12 cellular contexts compared by ENCODE assay signal in the genomic region with DNA sequence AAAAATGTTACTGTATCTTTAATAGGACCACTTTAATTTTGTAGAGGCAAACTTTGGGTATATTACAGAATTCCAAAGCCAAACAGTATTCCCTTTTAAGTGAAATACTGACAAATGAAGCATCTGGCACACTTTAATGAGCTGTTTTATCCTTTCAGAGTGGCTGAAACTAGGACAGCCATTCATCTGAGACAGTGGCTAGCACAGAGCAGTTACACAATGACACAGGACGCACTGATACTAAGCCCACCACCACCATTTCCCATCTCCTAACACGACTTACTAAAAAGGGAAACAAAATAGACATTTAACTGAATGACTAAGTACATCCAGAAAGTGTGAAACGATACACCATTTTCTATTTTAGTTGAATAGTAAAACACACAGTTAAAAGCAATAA.
DNase-seq lines count a peak whose midpoint lies in the region; ATAC-seq, FAIRE-seq and TF ChIP-seq lines count a peak whose summit lies in the region.
"Had no signal": no experiment of that assay in that cellular context is flagged by ENCODE, and none has a peak within 500 bp of the region (broad histone marks: within the 10 kb centered on the region; RNA-seq: fewer than 3 reads in every experiment).

No MANE protein-coding gene starts in this region.

- H3K27me3 ChIP-seq in HUES64 (ENCODE audit: insufficient read depth, low read length) = no peaks in the 10 kb centered on the region
- H3K27me3 ChIP-seq in GM12878 (replicated peaks in 1 of 2; ENCODE audit: control insufficient read depth in 2 of 2, insufficient read depth in 2 of 2, low read length in 1 of 2) = no peaks in the 10 kb centered on the region
- no peaks in the 10 kb centered on the region for H3K27me3 ChIP-seq in suprapubic skin

- H3K4me2 ChIP-seq in GM12878 (ENCODE audit: control insufficient read depth, insufficient read depth) = no peak overlapping the region

- WGBS in HUES64 = 2% methylated on average over 3 of the region's 3 CpGs
- 3% methylated on average over 3 of the region's 3 CpGs for WGBS in GM12878 (ENCODE audit: insufficient coverage, insufficient replicate concordance, low lambda C conversion rate, missing lambda C conversion rate)
- WGBS in suprapubic skin = 43% methylated on average over 3 of the region's 3 CpGs

- DNase-seq in GM12878 (ENCODE audit: low read depth, low spot score) = no peak
- peak; percentile 37 for DNase-seq in inferior parietal cortex (ENCODE audit: extremely low spot score)
- no peak for DNase-seq in suprapubic skin (ENCODE audit: low spot score in 2 of 2)
- no peak for DNase-seq in activated CD4-positive, alpha-beta T cell treated with anti-CD3 and anti-CD28 coated beads for 48 hours
- no peak for DNase-seq in stimulated activated CD4-positive, alpha-beta T cell treated with anti-CD3 and anti-CD28 coated beads, Interleukin-4, amount 100 ng/mL, for 24 hours
- DNase-seq: COR-L47; effector CD8-positive, alpha-beta T cell; NCI-H2171; stimulated activated CD4-positive, alpha-beta T cell treated with anti-CD3 and anti-CD28 coated beads, Interleukin-2, amount 100 ng/mL, for 48 hours had no signal

- TF ChIP-seq EP300 in GM12878 (IDR thresholded peaks at IDR 0.05; ENCODE audit: borderline replicate concordance in 1 of 2, control insufficient read depth in 1 of 2, low read depth in 2 of 2, low read length in 2 of 2) = no peak
- TF ChIP-seq EP300 in suprapubic skin (IDR thresholded peaks at IDR 0.05) = no peak

- H3K4me3 ChIP-seq in HUES64 (ENCODE audit: low read length) = peak overlapping the region; percentile 73
- no peak overlapping the region for H3K4me3 ChIP-seq in GM12878
- no peak overlapping the region for H3K4me3 ChIP-seq in suprapubic skin
- H3K4me3 ChIP-seq: gastroesophageal sphincter had no signal

- H3K9ac ChIP-seq in HUES64 (ENCODE audit: low read depth, low read length) = peak overlapping the region; percentile 80
- H3K9ac ChIP-seq in GM12878 (ENCODE audit: control insufficient read depth, insufficient read depth, low read length) = no peak overlapping the region

- FAIRE-seq in GM12878 (lab: Jason Lieb, UNC) = no peak

- H3K79me2 ChIP-seq in GM12878 (ENCODE audit: control insufficient read depth, insufficient read depth, low read length) = no peaks in the 10 kb centered on the region

- H2AFZ ChIP-seq in GM12878 (ENCODE audit: control insufficient read depth, low read depth, low read length) = no peak overlapping the region

- SMC1A ChIA-PET in GM12878 (lab: Charles Lee; ENCODE audit: uncharacterized antibody, unreplicated experiment) = no interaction called here

- no TSS peak for BruUV-seq in GM12878 (replicated peaks; lab: Mats Ljungman, UMichigan)

- peak; percentile 83 for ATAC-seq in GM12878
- ATAC-seq in GM21717 (IDR thresholded peaks at IDR 0.05; ENCODE audit: unreplicated experiment) = no peak
- ATAC-seq: gastroesophageal sphincter had no signal

- TF ChIP-seq POLR2A in GM12878 (IDR thresholded peaks at IDR 0.05; ENCODE audit: low read depth, low read length) (no peak), suprapubic skin (IDR thresholded peaks at IDR 0.05) (no peak)

- H4K20me1 ChIP-seq in GM12878 (ENCODE audit: control insufficient read depth, insufficient read depth) = no peaks in the 10 kb centered on the region

- intact Hi-C loops in GM12878 (cut with micrococcal nuclease; ENCODE audit: unreplicated experiment) = no loop called here

- H3K27ac ChIP-seq in HUES64 (ENCODE audit: low read depth, low read length) = peak overlapping the region; percentile 96
- H3K27ac ChIP-seq in GM12878 (ENCODE audit: control insufficient read depth, insufficient read depth) = no peak overlapping the region
- H3K27ac ChIP-seq in suprapubic skin = peak overlapping the region; percentile 83
- H3K27ac ChIP-seq: gastroesophageal sphincter had no signal

- CTCF ChIA-PET in GM12878 (lab: Yijun Ruan, JAX) = interaction anchor here (1.6 kb wide), 1 partner anchor 987 kb away, joined by 3 read pairs; no protein-coding TSS in a partner anchor

- RAD21 ChIA-PET in GM12878 (lab: Charles Lee; ENCODE audit: unreplicated experiment) = no interaction called here

- TF ChIP-seq RAD21 in GM12878 (IDR thresholded peaks at IDR 0.05; ENCODE audit: insufficient read depth, low read depth, low read length) = no peak

- peaks cover 62% of the 10 kb centered on the region for H3K4me1 ChIP-seq in HUES64 (ENCODE audit: insufficient read depth, low read length)
- H3K4me1 ChIP-seq in GM12878 (ENCODE audit: control insufficient read depth, insufficient read depth, low read length) = no peaks in the 10 kb centered on the region
- H3K4me1 ChIP-seq in suprapubic skin = peaks cover 30% of the 10 kb centered on the region

- POLR2A ChIA-PET in GM12878 (lab: Charles Lee) = no interaction called here

- H3K36me3 ChIP-seq in HUES64 (ENCODE audit: insufficient read depth, low read length) (peaks cover 14% of the 10 kb centered on the region; the same call in 1 of the 2 replicates), GM12878 (ENCODE audit: control insufficient read depth in 2 of 2, insufficient read depth in 2 of 2, low read length in 1 of 2) (no peaks in the 10 kb centered on the region), suprapubic skin (peaks cover 3% of the 10 kb centered on the region)
- H3K36me3 ChIP-seq: gastroesophageal sphincter had no signal

- TF ChIP-seq CTCF in GM12878 (IDR thresholded peaks at IDR 0.05 in 2 of 3, conservative IDR thresholded peaks at IDR 0.05 in 1 of 3; ENCODE audit: control insufficient read depth in 2 of 3, extremely low read depth in 1 of 3, insufficient read depth in 1 of 3, low read depth in 3 of 3, low read length in 3 of 3) = no peak
- TF ChIP-seq CTCF in suprapubic skin (IDR thresholded peaks at IDR 0.05) = no peak

- in situ Hi-C loops in GM12878 (cut with MboI) = no loop called here

- H3K9me3 ChIP-seq in HUES64 (ENCODE audit: insufficient read depth, low read depth, low read length) (no peaks in the 10 kb centered on the region), GM12878 (replicated peaks; ENCODE audit: control insufficient read depth, insufficient read depth, low read length) (no peaks in the 10 kb centered on the region), suprapubic skin (no peaks in the 10 kb centered on the region)
- H3K9me3 ChIP-seq: gastroesophageal sphincter had no signal

TF ChIP-seq in GM12878, 131 proteins besides CTCF, POLR2A, EP300 and RAD21:
- no peak for TF ChIP-seq POU2F2 (IDR thresholded peaks at IDR 0.05; ENCODE audit: borderline replicate concordance, low read depth, low read length)
- no peak for TF ChIP-seq SREBF1 (IDR thresholded peaks at IDR 0.05; ENCODE audit: low read length)
- TF ChIP-seq PAX8 (IDR thresholded peaks at IDR 0.05) = no peak
- no peak for TF ChIP-seq ZBTB4 (CRISPR knock-in tag; IDR thresholded peaks at IDR 0.05)
- TF ChIP-seq TCF12 (IDR thresholded peaks at IDR 0.05; ENCODE audit: low read depth, low read length) = no peak
- no peak for TF ChIP-seq KAT2A (conservative IDR thresholded peaks at IDR 0.05; ENCODE audit: control insufficient read depth, low read depth, low read length)
- no peak for TF ChIP-seq IKZF1 (conservative IDR thresholded peaks at IDR 0.05)
- TF ChIP-seq MXI1 (IDR thresholded peaks at IDR 0.05; ENCODE audit: low read depth, low read length) = no peak
- TF ChIP-seq BRCA1 (IDR thresholded peaks at IDR 0.05; ENCODE audit: low read depth, low read length) = no peak
- TF ChIP-seq MTA2 (IDR thresholded peaks at IDR 0.05; ENCODE audit: low read depth) = no peak
- TF ChIP-seq TARDBP (IDR thresholded peaks at IDR 0.05; ENCODE audit: borderline replicate concordance) = no peak
- TF ChIP-seq HSF1 (IDR thresholded peaks at IDR 0.05; ENCODE audit: low read depth, low read length) = no peak
- TF ChIP-seq RELA (IDR thresholded peaks at IDR 0.05; ENCODE audit: borderline replicate concordance, partially characterized antibody) = no peak
- TF ChIP-seq NBN (IDR thresholded peaks at IDR 0.05) = no peak
- no peak for TF ChIP-seq TCF7 (IDR thresholded peaks at IDR 0.05; ENCODE audit: borderline replicate concordance)
- no peak for TF ChIP-seq LARP7 (IDR thresholded peaks at IDR 0.05)
- TF ChIP-seq MEF2A (IDR thresholded peaks at IDR 0.05; ENCODE audit: insufficient read depth, low read depth, low read length) = no peak
- TF ChIP-seq EZH2 (IDR thresholded peaks at IDR 0.05; ENCODE audit: borderline replicate concordance, control insufficient read depth, low read depth, low read length) = no peak
